ENCODE assay signal across 6 cellular contexts in genomic region chr1:109937738-109938137, GRCh38.
"Had no signal": no experiment of that assay in that cellular context is flagged by ENCODE, and none has a peak within 500 bp of the region (broad histone marks: within the 10 kb centered on the region; RNA-seq: fewer than 3 reads in every experiment).

No MANE protein-coding gene starts in this region.

- DNase-seq: GOT3, H7, KG1 had no signal

- H3K4me1 Mint-ChIP-seq: IgD-negative memory B cell had no signal

- H3K27ac Mint-ChIP-seq: IgD-negative memory B cell had no signal

- H3K4me3 ChIP-seq: HAP-1 had no signal

- H3K4me1 ChIP-seq: HAP-1 had no signal

- H3K4me3 Mint-ChIP-seq: IgD-negative memory B cell had no signal

- H3K36me3 ChIP-seq: HAP-1 had no signal

- ATAC-seq: HCT116 had no signal
